In genomic region chr20:8375898-8376297, GRCh38 we compare ENCODE assay signal across 17 cellular contexts.
DNase-seq lines count a peak whose midpoint lies in the region; ATAC-seq lines count a peak whose summit lies in the region.
"Had no signal": no experiment of that assay in that cellular context is flagged by ENCODE, and none has a peak within 500 bp of the region (broad histone marks: within the 10 kb centered on the region; RNA-seq: fewer than 3 reads in every experiment).

No MANE protein-coding gene starts in this region.

- no peaks in the 10 kb centered on the region for H3K9me3 ChIP-seq in MG63

- H3K27me3 ChIP-seq in MG63: no peaks in the 10 kb centered on the region

- peak; percentile 52 for DNase-seq in MG63
- peak; percentile 45 for DNase-seq in brain pericyte (ENCODE audit: low read depth, low spot score)
- DNase-seq in iris pigment epithelial cell (ENCODE audit: low read depth): peak; percentile 37
- DNase-seq in smooth muscle cell of the brain vasculature (ENCODE audit: low read depth, low spot score): peak; percentile 72
- DNase-seq in kidney tubule cell (ENCODE audit: low spot score): no peak
- DNase-seq in GM19238 (ENCODE audit: insufficient read length, low spot score): no peak
- DNase-seq: ACHN; CD4-positive, alpha-beta memory T cell; DMS79 treated with DMSO at 0.1 percent for 48 hours; GF-D8; H7; KG1; NCI-H1092; NCI-H2107; NCI-H748 treated with DMSO at 0.1 percent for 48 hours; PC-3 had no signal

- no peak for ATAC-seq in GM19452 (IDR thresholded peaks at IDR 0.05; ENCODE audit: unreplicated experiment)
- ATAC-seq: PC-3 had no signal

- no peak overlapping the region for H3K4me3 ChIP-seq in MG63

- H3K36me3 ChIP-seq in MG63: no peaks in the 10 kb centered on the region

Comparison
In these comparisons a context has a peak if more than half of its experiments do, and no peak if none do; other contexts are left out.
1. DNase-seq: peak in MG63 (single experiment), brain pericyte (single experiment), iris pigment epithelial cell (single experiment) and smooth muscle cell of the brain vasculature (single experiment); none in kidney tubule cell (single experiment) and GM19238 (single experiment).